ENCODE assay signal across 20 cellular contexts in genomic region chr3:97293596-97294131, GRCh38.
"Had no signal": no experiment of that assay in that cellular context is flagged by ENCODE, and none has a peak within 500 bp of the region (broad histone marks: within the 10 kb centered on the region; RNA-seq: fewer than 3 reads in every experiment).

No MANE protein-coding gene starts in this region.

- H3K27ac ChIP-seq: colonic mucosa, esophagus muscularis mucosa, foreskin keratinocyte, gastroesophageal sphincter, heart left ventricle, hepatocyte, left lung, lower lobe of right lung had no signal

- H3K9me3 ChIP-seq: colonic mucosa, lower lobe of right lung had no signal

- FAIRE-seq: endothelial cell of umbilical vein, frontal cortex had no signal

- H3K79me2 ChIP-seq: hepatocyte had no signal

- DNase-seq: colonic mucosa; cortex of kidney; effector CD4-positive, alpha-beta T cell; effector memory CD4-positive, alpha-beta T cell; foreskin keratinocyte; heart left ventricle; hypothalamus; immature natural killer cell; islet precursor cell; left cardiac atrium; left lung; left ventricle myocardium superior; lower lobe of right lung; mesenchymal stem cell; mucosa of descending colon had no signal

- H3K36me3 ChIP-seq: colonic mucosa, esophagus muscularis mucosa, gastroesophageal sphincter, heart left ventricle, left lung, lower lobe of right lung had no signal

- H3K27me3 ChIP-seq: colonic mucosa, esophagus muscularis mucosa, foreskin keratinocyte, gastroesophageal sphincter, heart left ventricle, hepatocyte, left lung had no signal

- H3K4me1 ChIP-seq: colonic mucosa, esophagus muscularis mucosa, foreskin keratinocyte, gastroesophageal sphincter, heart left ventricle, left lung, lower lobe of right lung had no signal

- H3K4me3 ChIP-seq: colonic mucosa, esophagus muscularis mucosa, gastroesophageal sphincter, heart left ventricle, hepatocyte, left lung, lower lobe of right lung, mucosa of descending colon had no signal

- ATAC-seq: foreskin keratinocyte, gastroesophageal sphincter, left cardiac atrium, left lung, left ventricle myocardium superior, mucosa of descending colon had no signal

- H2AFZ ChIP-seq: hepatocyte had no signal

- H3K4me2 ChIP-seq: hepatocyte had no signal
